24 cellular contexts compared by ENCODE assay signal in the genomic region with DNA sequence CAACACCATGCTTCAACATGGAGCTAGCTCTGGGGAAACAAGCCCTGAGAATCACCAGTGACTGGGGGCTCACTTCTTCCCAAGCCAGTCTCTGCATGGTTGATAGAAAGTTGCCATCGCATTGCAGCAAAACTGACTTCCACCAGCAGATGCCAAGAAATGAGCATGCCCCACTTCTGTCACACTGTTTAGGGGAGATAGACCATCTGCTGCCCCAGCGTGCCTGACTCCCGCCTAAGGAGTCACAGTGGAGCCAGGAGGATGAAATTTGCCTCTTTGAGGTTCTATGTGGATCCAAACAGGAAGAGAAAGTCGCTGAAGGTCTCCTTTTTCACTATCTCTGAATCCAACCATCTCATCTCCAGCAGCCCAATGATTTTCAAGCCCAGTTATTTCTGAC.
DNase-seq lines count a peak whose midpoint lies in the region; ATAC-seq and TF ChIP-seq lines count a peak whose summit lies in the region.
"Had no signal": no experiment of that assay in that cellular context is flagged by ENCODE, and none has a peak within 500 bp of the region (broad histone marks: within the 10 kb centered on the region; RNA-seq: fewer than 3 reads in every experiment).

No MANE protein-coding gene starts in this region.

- no peaks in the 10 kb centered on the region for H3K27me3 ChIP-seq in GM23248 (replicated peaks; ENCODE audit: insufficient read depth)
- no peaks in the 10 kb centered on the region for H3K27me3 ChIP-seq in smooth muscle cell (ENCODE audit: low read depth)
- H3K27me3 ChIP-seq in aorta (ENCODE audit: control insufficient read depth in 1 of 2, insufficient read depth in 2 of 2, low read length in 1 of 2), result no peaks in the 10 kb centered on the region

- H3F3A ChIP-seq in GM23248 (ENCODE audit: insufficient read depth) (peaks cover 35% of the 10 kb centered on the region), smooth muscle cell (ENCODE audit: low read depth) (no peaks in the 10 kb centered on the region)

- H3K36me3 Mint-ChIP-seq in T-cell, result no peaks in the 10 kb centered on the region
- H3K36me3 Mint-ChIP-seq: CD14-positive monocyte; CD8-positive, alpha-beta memory T cell had no signal

- H3K4me1 Mint-ChIP-seq in T-cell, result no peaks in the 10 kb centered on the region
- H3K4me1 Mint-ChIP-seq: CD14-positive monocyte; CD8-positive, alpha-beta memory T cell had no signal

- H3K9me3 ChIP-seq in GM23248 (ENCODE audit: low read depth) (no peaks in the 10 kb centered on the region), smooth muscle cell (replicated peaks; ENCODE audit: low read depth) (no peaks in the 10 kb centered on the region), aorta (ENCODE audit: control insufficient read depth, low read length) (peaks cover 1% of the 10 kb centered on the region)

- peak; percentile 91 for DNase-seq in DMS 273 (lab: John Stamatoyannopoulos, UW; ENCODE audit: unreplicated experiment)
- DNase-seq in GM23248, result no peak
- peak; percentile 65 for DNase-seq in cerebellar cortex (ENCODE audit: low spot score)
- DNase-seq in smooth muscle cell (lab: John Stamatoyannopoulos, UW; ENCODE audit: unreplicated experiment), result no peak
- no peak for DNase-seq in NCI-H146 (lab: John Stamatoyannopoulos, UW)
- DNase-seq in T-cell, result no peak
- no peak for DNase-seq in aorta
- DNase-seq: CD8-positive, alpha-beta memory T cell; DMS153; DND-41; H9; HFFc6; NCI-H1105 treated with DMSO at 0.1 percent for 48 hours; NCI-H2081; NCI-H345; NCI-H510A treated with DMSO at 0.1 percent for 48 hours; NCI-H748 treated with DMSO at 0.1 percent for 48 hours; PC-3; SJCRH30 had no signal

- no peaks in the 10 kb centered on the region for H3K27me3 Mint-ChIP-seq in T-cell

- H2AFZ ChIP-seq in GM23248 (no peak overlapping the region), smooth muscle cell (ENCODE audit: low read depth) (no peak overlapping the region)

- peaks cover 60% of the 10 kb centered on the region for H3K4me1 ChIP-seq in GM23248 (ENCODE audit: insufficient read depth)
- H3K4me1 ChIP-seq in smooth muscle cell (ENCODE audit: low read depth), result peaks cover 12% of the 10 kb centered on the region
- H3K4me1 ChIP-seq in aorta (ENCODE audit: control insufficient read depth in 1 of 2, insufficient read depth in 2 of 2, low read length in 2 of 2), result no peaks in the 10 kb centered on the region

- POLR2A ChIA-PET in T-cell (lab: Charles Lee), result no interaction called here

- no peak overlapping the region for H3K4me2 ChIP-seq in GM23248 (ENCODE audit: unreplicated experiment)
- H3K4me2 ChIP-seq in smooth muscle cell, result peak overlapping the region; percentile 25
- H3K4me2 ChIP-seq: GM23338 had no signal

- H3K36me3 ChIP-seq in GM23248 (ENCODE audit: low read depth) (no peaks in the 10 kb centered on the region), smooth muscle cell (ENCODE audit: low read depth) (no peaks in the 10 kb centered on the region), aorta (ENCODE audit: control insufficient read depth in 1 of 2, insufficient read depth in 2 of 2, low read length in 1 of 2) (no peaks in the 10 kb centered on the region)
- H3K36me3 ChIP-seq: SJCRH30 had no signal

- H3K79me2 ChIP-seq in GM23248 (ENCODE audit: insufficient read depth), result no peaks in the 10 kb centered on the region
- no peaks in the 10 kb centered on the region for H3K79me2 ChIP-seq in smooth muscle cell (ENCODE audit: low read depth)

- CTCF ChIA-PET in T-cell (lab: Charles Lee), result no interaction called here

- no peaks in the 10 kb centered on the region for H3K9me3 Mint-ChIP-seq in T-cell
- H3K9me3 Mint-ChIP-seq: GM23338, HFFc6 had no signal

- H3K4me3 ChIP-seq in GM23248 (no peak overlapping the region), smooth muscle cell (no peak overlapping the region), aorta (ENCODE audit: low read length in 2 of 2) (no peak overlapping the region)
- H3K4me3 ChIP-seq: GM23338, K562, SJCRH30 had no signal

- H3K27ac ChIP-seq in GM23248 (peak overlapping the region; percentile 84; the same call in 1 of the 2 replicates), smooth muscle cell (ENCODE audit: low read depth) (no peak overlapping the region), aorta (ENCODE audit: low read depth in 1 of 2, low read length in 2 of 2) (no peak overlapping the region)
- H3K27ac ChIP-seq: SJCRH30 had no signal

- H3K9me2 ChIP-seq in GM23248 (ENCODE audit: insufficient read depth), result no peaks in the 10 kb centered on the region

- no peak overlapping the region for H3K4me3 Mint-ChIP-seq in T-cell
- H3K4me3 Mint-ChIP-seq: CD14-positive monocyte; CD8-positive, alpha-beta memory T cell; GM23338; H9 had no signal

- no peak for TF ChIP-seq CTCF in smooth muscle cell (IDR thresholded peaks at IDR 0.05; ENCODE audit: borderline replicate concordance, insufficient read depth, poor library complexity, severe bottlenecking)

- no peak overlapping the region for H3K27ac Mint-ChIP-seq in T-cell
- H3K27ac Mint-ChIP-seq: CD14-positive monocyte; CD8-positive, alpha-beta memory T cell; GM23338; H9 had no signal

- H4K20me1 ChIP-seq in GM23248 (ENCODE audit: insufficient read depth), result no peaks in the 10 kb centered on the region
- no peaks in the 10 kb centered on the region for H4K20me1 ChIP-seq in smooth muscle cell (ENCODE audit: low read depth)

- no peak overlapping the region for H3K9ac ChIP-seq in GM23248
- no peak overlapping the region for H3K9ac ChIP-seq in smooth muscle cell (ENCODE audit: low read depth)

- WGBS in GM23248 (ENCODE audit: low coverage in 1 of 2, low lambda C conversion rate in 2 of 2, missing lambda C conversion rate in 2 of 2), 2 experiments, result 98% methylated on average over 4 of the region's 4 CpGs
- 90% methylated on average over 4 of the region's 4 CpGs for WGBS in smooth muscle cell (ENCODE audit: low lambda C conversion rate)
- WGBS in aorta, 2 donors, result 96 to 98% methylated on average over 4 of the region's 4 CpGs

- in situ Hi-C loops in GM23248 (cut with MboI), result no loop called here

- intact Hi-C loops in aorta (cut with DNase I), result no loop called here

- ATAC-seq in T-cell (replicated peaks in 1 of 4), result no peak
- no peak for ATAC-seq in aorta (ENCODE audit: low FRiP score)
- ATAC-seq: GM23338, K562, PC-3, Right ventricle myocardium inferior, SK-N-SH treated with all-trans-retinoic acid at 6 μM for 48 hours had no signal

Comparison
In these comparisons a context has a peak if more than half of its experiments do, and no peak if none do; other contexts are left out.
1. DNase-seq: peak in DMS 273 (single experiment) and cerebellar cortex (single experiment); none in GM23248 (single experiment), smooth muscle cell (single experiment), NCI-H146 (single experiment), T-cell (0 of 34) and aorta (0 of 2).